20 cellular contexts compared by ENCODE assay signal in genomic region chr20:62588458-62589149, GRCh38. TPM values are rescaled to one million over a fixed set of nuclear protein-coding genes. Genes with fewer than 3 reads are reported as not detected.
DNase-seq lines count a peak whose midpoint lies in the region; TF ChIP-seq lines count a peak whose summit lies in the region.
"Had no signal": no experiment of that assay in that cellular context is flagged by ENCODE, and none has a peak within 500 bp of the region (broad histone marks: within the 10 kb centered on the region; RNA-seq: fewer than 3 reads in every experiment).

No MANE protein-coding gene starts in this region.

- DNase-seq in AG08395 (ENCODE audit: low spot score) (peak; percentile 36), GM04504 (ENCODE audit: low read depth) (peak; percentile 8), RPMI7951 (ENCODE audit: low read depth) (peak; percentile 91), fibroblast of mammary gland (ENCODE audit: low read depth) (peak; percentile 31), AML-193 (lab: John Stamatoyannopoulos, UW) (no peak), NCI-H524 treated with DMSO at 0.1 percent for 48 hours (lab: John Stamatoyannopoulos, UW) (no peak), GM20000 (ENCODE audit: low spot score) (no peak), NOMO-1 (lab: John Stamatoyannopoulos, UW; ENCODE audit: unreplicated experiment in 2 of 2) (no peak)
- DNase-seq: activated CD4-positive, alpha-beta T cell treated with anti-CD3 and anti-CD28 coated beads, Interleukin-2, amount 50 U/mL, for 1 hour; activated CD8-positive, alpha-beta memory T cell treated with anti-CD3 and anti-CD28 coated beads, Interleukin-2, amount 10 ng/mL, durations not matched to agents 7 days and 5 days; activated naive CD4-positive, alpha-beta T cell treated with anti-CD3 and anti-CD28 coated beads, Interleukin-2, amount 50 U/mL, for 16 hours; CD4-positive, CD25-positive, alpha-beta regulatory T cell; glutamatergic neuron; MV-4-11; NCI-H146; NCI-H510A treated with DMSO at 0.1 percent for 48 hours; NK-92 treated with Interleukin-12 subunit alpha and Interleukin-12 subunit beta, amount 100 ng/mL, for 24 hours; Peyer's patch; small intestine; T-helper 2 cell had no signal

- H3K4me3 ChIP-seq in fibroblast of mammary gland (ENCODE audit: control insufficient read depth, low read depth, low read length): no peak overlapping the region
- H3K4me3 ChIP-seq: Peyer's patch had no signal

- TF ChIP-seq CTCF in fibroblast of mammary gland (conservative IDR thresholded peaks at IDR 0.05; ENCODE audit: control insufficient read depth, insufficient read depth, low read depth, low read length): no peak
- no peak for TF ChIP-seq CTCF in GM20000 (IDR thresholded peaks at IDR 0.05; ENCODE audit: extremely low read depth, missing control alignments)

RNA-seq across cellular contexts. Expression of gene SLCO4A1, which starts 53.7 kb away (rescaled TPM):
- total RNA-seq in RPMI7951 (2014; rRNA removed; shearing (Covaris generic)): 60.2 and 62.4 TPM in 2 replicates

Comparison
In these comparisons a context has a peak if more than half of its experiments do, and no peak if none do; other contexts are left out.
1. DNase-seq: peak in AG08395 (single experiment), GM04504 (single experiment), RPMI7951 (single experiment) and fibroblast of mammary gland (single experiment); none in AML-193 (0 of 2), NCI-H524 treated with DMSO at 0.1 percent for 48 hours (single experiment), GM20000 (single experiment) and NOMO-1 (0 of 2).